Comparison of ENCODE assay signal across 24 cellular contexts in genomic region chr16:50371036-50371716, GRCh38. TPM values are rescaled to one million over a fixed set of nuclear protein-coding genes. Genes with fewer than 3 reads are reported as not detected.
DNase-seq lines count a peak whose midpoint lies in the region; ATAC-seq, FAIRE-seq and TF ChIP-seq lines count a peak whose summit lies in the region.
"Had no signal": no experiment of that assay in that cellular context is flagged by ENCODE, and none has a peak within 500 bp of the region (broad histone marks: within the 10 kb centered on the region; RNA-seq: fewer than 3 reads in every experiment).

No MANE protein-coding gene starts in this region.

- no peaks in the 10 kb centered on the region for H3F3A ChIP-seq in neural progenitor cell (ENCODE audit: low read depth)

- FAIRE-seq in HepG2 (lab: Jason Lieb, UNC): no peak
- FAIRE-seq: A549, D721Med, GM12878, GM12892, GM18507 had no signal

- H3K4me1 Mint-ChIP-seq in nephron (peaks cover 21% of the 10 kb centered on the region), neural progenitor cell (peaks cover 32% of the 10 kb centered on the region)

- BruUV-seq in HepG2 (replicated peaks; lab: Mats Ljungman, UMichigan): no TSS peak

- H3K9me3 Mint-ChIP-seq in nephron: no peaks in the 10 kb centered on the region
- no peaks in the 10 kb centered on the region for H3K9me3 Mint-ChIP-seq in neural progenitor cell
- H3K9me3 Mint-ChIP-seq: CD4-positive, alpha-beta T cell; CD8-positive, alpha-beta T cell had no signal

- peak; percentile 9 for ATAC-seq in HepG2
- ATAC-seq in right lobe of liver: no peak
- no peak for ATAC-seq in GM19463 (IDR thresholded peaks at IDR 0.05; ENCODE audit: unreplicated experiment)
- ATAC-seq: A549; CD8-positive, alpha-beta T cell; GM12878 had no signal

- H3K4me3 Mint-ChIP-seq in nephron (peak overlapping the region in 2 of 3 experiments; percentile 16 to 91), neural progenitor cell (no peak overlapping the region)
- H3K4me3 Mint-ChIP-seq: CD8-positive, alpha-beta T cell had no signal

- peaks cover 0 to 2% of the 10 kb centered on the region in 2 experiments; a peak in 1 of 5 replicates for H3K36me3 ChIP-seq in HepG2 (replicated peaks in 1 of 2; ENCODE audit: control insufficient read depth in 1 of 2, insufficient read depth in 2 of 2, low read length in 2 of 2)
- H3K36me3 ChIP-seq in right lobe of liver: peaks cover 0 to 10% (median 0%) of the 10 kb centered on the region in 4 donors
- H3K36me3 ChIP-seq in neural progenitor cell: peaks cover 9% of the 10 kb centered on the region

- WGBS in HepG2 (ENCODE audit: low lambda C conversion rate): 75% methylated on average over 4 of the region's 4 CpGs
- WGBS in right lobe of liver (ENCODE audit: insufficient coverage, low coverage, low lambda C conversion rate, missing lambda C conversion rate): 79% methylated on average over 4 of the region's 4 CpGs

- H3K27ac Mint-ChIP-seq in nephron (no peak overlapping the region), neural progenitor cell (peak overlapping the region; percentile 38)
- H3K27ac Mint-ChIP-seq: B cell had no signal

- peak overlapping the region; percentile 50 for H3K4me2 ChIP-seq in HepG2 (ENCODE audit: low read depth, low read length)
- no peak overlapping the region for H3K4me2 ChIP-seq in neural progenitor cell
- H3K4me2 ChIP-seq: A549; BLaER1 treated with 17β-estradiol and CSF1 and Interleukin-3, amounts not matched to agents 10 nM and 100 nM had no signal

- no peaks in the 10 kb centered on the region for H4K20me1 ChIP-seq in HepG2 (ENCODE audit: insufficient read depth, low read length)
- H4K20me1 ChIP-seq in neural progenitor cell (ENCODE audit: low read depth): peaks cover 22% of the 10 kb centered on the region

- H3K4me3 ChIP-seq in HepG2 (replicated peaks in 1 of 3; ENCODE audit: insufficient read depth in 1 of 3, low read depth in 2 of 3, low read length in 3 of 3) (no peak overlapping the region), right lobe of liver (no peak overlapping the region), neural progenitor cell (no peak overlapping the region)
- H3K4me3 ChIP-seq: A549; BLaER1 treated with 17β-estradiol and CSF1 and Interleukin-3, amounts not matched to agents 10 nM and 100 nM; GM12878 had no signal

- intact Hi-C loops in HepG2 (cut with micrococcal nuclease; ENCODE audit: unreplicated experiment): loop anchor here (5.0 kb wide), 4 partner anchors 66 to 196 kb away; no protein-coding TSS in a partner anchor
- intact Hi-C loops in right lobe of liver (cut with DNase I): no loop called here

- CTCF ChIA-PET in HepG2 (lab: Yijun Ruan, JAX; ENCODE audit: low intra/inter-chr PET ratio, low total read pairs): interaction anchor here (1.3 to 1.5 kb wide), 3 partner anchors 11 to 295 kb away, joined by 3 to 8 read pairs (median 6); no protein-coding TSS in a partner anchor

- TF ChIP-seq POLR2A in HepG2 (IDR thresholded peaks at IDR 0.05; ENCODE audit: insufficient read depth in 1 of 2, low read depth in 2 of 2, low read length in 2 of 2): no peak
- TF ChIP-seq POLR2A in right lobe of liver (IDR thresholded peaks at IDR 0.05): no peak

- TF ChIP-seq EP300 in HepG2 (IDR thresholded peaks at IDR 0.05; ENCODE audit: low read depth in 2 of 2, low read length in 2 of 2) (0 out of 4 replicates have a peak, but pooled peaks of 1 of the 2 experiments have one; percentile 15), HepG2 (CRISPR knock-in tag; IDR thresholded peaks at IDR 0.05; ENCODE audit: borderline replicate concordance) (no peak; the same call in 1 of the 2 replicates)

- H3K9me3 ChIP-seq in HepG2 (ENCODE audit: low read length) (peaks cover 4% of the 10 kb centered on the region; the same call in 1 of the 2 replicates), right lobe of liver (no peaks in the 10 kb centered on the region), neural progenitor cell (ENCODE audit: low read depth) (no peaks in the 10 kb centered on the region)
- H3K9me3 ChIP-seq: A549; BLaER1 treated with 17β-estradiol and CSF1 and Interleukin-3, amounts not matched to agents 10 nM and 100 nM; Caco-2 had no signal

- H3K27me3 ChIP-seq in HepG2 (ENCODE audit: control insufficient read depth in 1 of 2, insufficient read depth in 2 of 2, low read length in 2 of 2): no peaks in the 10 kb centered on the region; a peak in 1 of 5 replicates
- no peaks in the 10 kb centered on the region for H3K27me3 ChIP-seq in right lobe of liver
- no peaks in the 10 kb centered on the region for H3K27me3 ChIP-seq in neural progenitor cell
- H3K27me3 ChIP-seq: BLaER1 treated with 17β-estradiol and CSF1 and Interleukin-3, amounts not matched to agents 10 nM and 100 nM had no signal

- TF ChIP-seq CTCF in HepG2 (CRISPR knock-in tag; IDR thresholded peaks at IDR 0.05): no peak
- no peak for TF ChIP-seq CTCF in right lobe of liver (IDR thresholded peaks at IDR 0.05)
- no peak for TF ChIP-seq CTCF in nephron (IDR thresholded peaks at IDR 0.05; ENCODE audit: unreplicated experiment in 3 of 3)
- no peak for TF ChIP-seq CTCF in neural progenitor cell (IDR thresholded peaks at IDR 0.05)

- POLR2A ChIA-PET in HepG2 (lab: Yijun Ruan, JAX): interaction anchor here (0.7 to 2.1 kb wide), 6 partner anchors 18 to 297 kb away, joined by 3 to 6 read pairs (median 4); no protein-coding TSS in a partner anchor

- H2AFZ ChIP-seq in HepG2 (ENCODE audit: low read length) (no peak overlapping the region), neural progenitor cell (replicated peaks) (no peak overlapping the region)

- H3K36me3 Mint-ChIP-seq in nephron (ENCODE audit: low read depth) (peaks cover 7% of the 10 kb centered on the region), neural progenitor cell (peaks cover under 1% of the 10 kb centered on the region)

- peaks cover 22% of the 10 kb centered on the region for H3K79me2 ChIP-seq in HepG2 (ENCODE audit: insufficient read depth, low read length)
- peaks cover 24% of the 10 kb centered on the region for H3K79me2 ChIP-seq in neural progenitor cell (ENCODE audit: low read depth)

- in situ Hi-C loops in HepG2 (cut with HindIII; ENCODE audit: extremely low pct_ligation_motif_present, low pct_unique_long_range_greater_than_20kb): loop anchor here (5.0 to 25.0 kb wide), 5 partner anchors 136 to 436 kb away; partner anchors contain the start of genes CNEP1R1 and NKD1

- H3K9ac ChIP-seq in HepG2 (ENCODE audit: insufficient read depth, low read depth, low read length) (no peak overlapping the region), neural progenitor cell (no peak overlapping the region)
- H3K9ac ChIP-seq: BLaER1 treated with 17β-estradiol and CSF1 and Interleukin-3, amounts not matched to agents 10 nM and 100 nM had no signal

- H3K27me3 Mint-ChIP-seq in nephron (ENCODE audit: low read depth) (no peaks in the 10 kb centered on the region), neural progenitor cell (ENCODE audit: insufficient read depth, low read depth) (peaks cover 8% of the 10 kb centered on the region)

- peak; percentile 66 for DNase-seq in HepG2 (ENCODE audit: low spot score)
- DNase-seq in right lobe of liver: no peak
- no peak for DNase-seq in neural progenitor cell (ENCODE audit: low spot score)
- no peak for DNase-seq in SHP77 (lab: John Stamatoyannopoulos, UW)
- DNase-seq in activated CD8-positive, alpha-beta memory T cell treated with anti-CD3 and anti-CD28 coated beads for 24 hours: no peak
- DNase-seq: AML-193; Caco-2; Calu3; CD4-positive, alpha-beta T cell; CD8-positive, alpha-beta T cell; DND-41; EL; GDM1 had no signal

- peaks cover 76% of the 10 kb centered on the region for H3K4me1 ChIP-seq in HepG2 (ENCODE audit: insufficient read depth, low read length)
- H3K4me1 ChIP-seq in right lobe of liver: peaks cover 0 to 22% (median 4%) of the 10 kb centered on the region in 4 donors
- H3K4me1 ChIP-seq in neural progenitor cell: peaks cover 16% of the 10 kb centered on the region

- no peak for TF ChIP-seq RAD21 in HepG2 (CRISPR knock-in tag; IDR thresholded peaks at IDR 0.05)

- no peak overlapping the region for H3K27ac ChIP-seq in HepG2 (ENCODE audit: extremely low read length, insufficient read depth, low read length)
- no peak overlapping the region for H3K27ac ChIP-seq in right lobe of liver
- no peak overlapping the region for H3K27ac ChIP-seq in neural progenitor cell
- H3K27ac ChIP-seq: 22Rv1; A549; BLaER1 treated with 17β-estradiol and CSF1 and Interleukin-3, amounts not matched to agents 10 nM and 100 nM; C4-2B had no signal

TF ChIP-seq in HepG2, 621 proteins besides CTCF, POLR2A, EP300 and RAD21 (continues in another document):
- TF ChIP-seq U2AF2 (IDR thresholded peaks at IDR 0.05; ENCODE audit: low read depth, low read length): no peak

RNA-seq across cellular contexts. Expression of gene BRD7, which starts 2.4 kb away (rescaled TPM):
- total RNA-seq in HepG2 (2016; rRNA removed; fragmentation: Illumina TruSeq; extraction: Trizol) (149 and 169 TPM in 2 replicates), right lobe of liver (10 to 100 TPM; 16.9 to 24.1 (median 20.2) TPM), neural progenitor cell (ENCODE audit: low replicate concordance) (112 and 164 TPM in 2 replicates)
- total RNA-seq in HepG2 (2016; cell fraction: cytosol; rRNA removed; fragmentation: Illumina TruSeq; extraction: Trizol; ENCODE audit: low read depth): 102 and 109 TPM in 2 replicates
- 149 and 160 TPM in 2 replicates for total RNA-seq in HepG2 (2016; cell fraction: insoluble cytoplasmic fraction; rRNA removed; fragmentation: Illumina TruSeq; extraction: Trizol)
- total RNA-seq in HepG2 (2016; cell fraction: membrane; rRNA removed; fragmentation: Illumina TruSeq; extraction: Trizol): 211 and 234 TPM in 2 replicates
- 80.9 and 96.6 TPM in 2 replicates for total RNA-seq in HepG2 (2016; cell fraction: nucleus; rRNA removed; fragmentation: Illumina TruSeq; extraction: Trizol)
- polyA plus RNA-seq in HepG2 (2011; rRNA removed): 68.3 and 82.3 TPM in 2 replicates
- polyA plus RNA-seq in HepG2 (2011; cell fraction: cytosol; rRNA removed): 30.2 and 39.5 TPM in 2 replicates
- 39.2 and 41.3 TPM in 2 replicates for polyA plus RNA-seq in HepG2 (2011; cell fraction: nucleus; rRNA removed)
- 76.6 and 93.4 TPM in 2 replicates for polyA plus RNA-seq in HepG2 (2012)
- polyA plus RNA-seq in HepG2 (2016; cell fraction: cytosol; fragmentation: Illumina TruSeq; extraction: Trizol; ENCODE audit: low read depth): 116 and 129 TPM in 2 replicates
- 172 and 183 TPM in 2 replicates for polyA plus RNA-seq in HepG2 (2016; cell fraction: insoluble cytoplasmic fraction; fragmentation: Illumina TruSeq; extraction: Trizol; ENCODE audit: low read depth)
- polyA plus RNA-seq in HepG2 (2016; cell fraction: membrane; fragmentation: Illumina TruSeq; extraction: Trizol; ENCODE audit: low read depth): 185 and 200 TPM in 2 replicates
- polyA plus RNA-seq in HepG2 (2016; cell fraction: nucleus; fragmentation: Illumina TruSeq; extraction: Trizol; ENCODE audit: insufficient read depth, low read depth): 132 and 135 TPM in 2 replicates
- 44.7 and 45.9 TPM in 2 replicates for polyA minus RNA-seq in HepG2 (2011; rRNA and poly(A)+ RNA removed; ENCODE audit: low replicate concordance)
- polyA minus RNA-seq in HepG2 (2011; cell fraction: cytosol; rRNA and poly(A)+ RNA removed): 31.4 and 39.7 TPM in 2 replicates
- 67.1 and 72.9 TPM in 2 replicates for polyA minus RNA-seq in HepG2 (2011; cell fraction: nucleus; rRNA and poly(A)+ RNA removed)
